Comparison of ENCODE assay signal across 37 cellular contexts in the genomic region with DNA sequence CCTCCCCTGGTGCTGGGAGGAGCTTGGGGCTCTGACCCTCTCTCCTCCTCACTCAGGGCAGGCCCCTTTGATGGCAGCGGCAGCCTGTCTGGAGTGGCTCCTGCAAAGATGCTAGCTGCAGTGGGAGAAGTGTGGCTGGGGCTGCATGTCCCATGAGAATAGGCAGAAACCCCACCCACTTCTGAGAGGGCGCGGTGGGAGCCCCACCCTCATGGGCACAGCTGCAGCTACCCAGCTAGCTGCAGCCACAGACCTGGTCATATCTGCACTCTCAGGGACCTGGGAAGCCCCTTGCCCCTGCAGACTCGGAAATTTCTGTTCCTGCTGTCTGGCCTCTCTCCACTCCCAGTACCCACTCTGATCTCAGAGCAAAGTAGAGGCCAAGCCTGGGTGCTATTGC.
"Had no signal": no experiment of that assay in that cellular context is flagged by ENCODE, and none has a peak within 500 bp of the region (broad histone marks: within the 10 kb centered on the region; RNA-seq: fewer than 3 reads in every experiment).

No MANE protein-coding gene starts in this region.

- ATAC-seq: activated T-cell treated with anti-CD3 and anti-CD28 coated beads, Interleukin-2, amount 50 U/mL, for 4 hours; PC-3 had no signal

- DNase-seq: activated B cell treated with CpG ODN at 0.5 μM for 24 hours; activated CD4-positive, alpha-beta memory T cell treated with anti-CD3 and anti-CD28 coated beads for 36 hours; activated CD4-positive, alpha-beta T cell treated with anti-CD3 and anti-CD28 coated beads for 4 hours; activated CD4-positive, alpha-beta T cell treated with anti-CD3 and anti-CD28 coated beads, Interleukin-2, amount 50 U/mL, for 1 hour; activated CD4-positive, CD25-positive, alpha-beta regulatory T cell treated with anti-CD3 and anti-CD28 coated beads, Interleukin-2, amount 50 U/mL, for 72 hours; activated gamma-delta T cell treated with Interleukin-2 at 50 U/mL for 16 hours; activated naive CD4-positive, alpha-beta T cell treated with anti-CD3 and anti-CD28 coated beads for 36 hours; activated T-cell treated with anti-CD3 and anti-CD28 coated beads for 4 hours; activated T-cell treated with anti-CD3 and anti-CD28 coated beads, Interleukin-2, amount 50 U/mL, for 4 hours; amygdala; Kasumi-1; KG1; MG63; NCI-H1048; NCI-H1105 treated with DMSO at 0.1 percent for 48 hours; NCI-H1436; NCI-H1694 treated with DMSO at 0.1 percent for 48 hours; NCI-H2029; NCI-H2107; NCI-H2171; NCI-H510A; NCI-H526; NCI-H748 treated with DMSO at 0.1 percent for 48 hours; NK-92 treated with Interleukin-12 subunit alpha and Interleukin-12 subunit beta, amount 100 ng/mL, for 24 hours; PC-3; RPMI8226; SHP77 treated with DMSO at 0.1 percent for 48 hours; SK-N-SH had no signal

- H3K4me1 ChIP-seq: ascending aorta, Peyer's patch, SJSA1 had no signal

- H3K4me2 ChIP-seq: SK-N-SH had no signal

- H3K27ac ChIP-seq: ascending aorta, cardiac muscle cell, Peyer's patch, SJSA1, VCaP had no signal

- H3K36me3 ChIP-seq: ascending aorta, cardiac muscle cell, MG63, Peyer's patch, SJSA1 had no signal

- H3K27me3 ChIP-seq: ascending aorta, MG63, Peyer's patch, SJSA1 had no signal

- H3K9me3 ChIP-seq: MG63, SJSA1, SK-N-SH had no signal

- H3K4me3 Mint-ChIP-seq: activated B cell treated with CpG ODN at 0.5 μM for 24 hours; activated CD4-positive, alpha-beta memory T cell treated with anti-CD3 and anti-CD28 coated beads for 36 hours; activated naive CD4-positive, alpha-beta T cell treated with anti-CD3 and anti-CD28 coated beads for 36 hours; activated naive CD8-positive, alpha-beta T cell; activated T-cell treated with anti-CD3 and anti-CD28 coated beads, Interleukin-2, amount 50 U/mL, for 4 hours; activated T-helper 1 cell treated with anti-CD3 and anti-CD28 coated beads, Interleukin-12 subunit alpha, Interleukin-12 subunit beta, Interleukin-2, Interleukin-4 antibody, amounts not matched to agents 30 ng/mL and 10 ng/mL and 1 ng/mL, durations not matched to agents 14 hours and 24 hours and 36 hours; T-helper 1 cell treated with Interleukin-12 subunit alpha and Interleukin-12 subunit beta and Interleukin-4 antibody, amounts not matched to agents 30 μg/mL and 1 μg/mL, for 36 hours; T-helper 2 cell treated with Interferon-gamma antibody and Interleukin-4, amounts not matched to agents 5 μg/mL and 100 μg/mL, for 36 hours had no signal

- H3K9ac ChIP-seq: SK-N-SH had no signal

- H3K4me1 Mint-ChIP-seq: activated B cell treated with CpG ODN at 0.5 μM for 24 hours had no signal

- H3K27me3 Mint-ChIP-seq: activated B cell treated with CpG ODN at 0.5 μM for 24 hours; activated CD4-positive, alpha-beta memory T cell treated with anti-CD3 and anti-CD28 coated beads for 36 hours; activated naive CD8-positive, alpha-beta T cell had no signal

- H3K27ac Mint-ChIP-seq: activated B cell treated with CpG ODN at 0.5 μM for 24 hours; activated CD4-positive, alpha-beta memory T cell treated with anti-CD3 and anti-CD28 coated beads for 36 hours; activated naive CD4-positive, alpha-beta T cell treated with anti-CD3 and anti-CD28 coated beads for 36 hours; activated naive CD8-positive, alpha-beta T cell; activated T-helper 1 cell treated with anti-CD3 and anti-CD28 coated beads, Interleukin-12 subunit alpha, Interleukin-12 subunit beta, Interleukin-2, Interleukin-4 antibody, amounts not matched to agents 30 ng/mL and 10 ng/mL and 1 ng/mL, durations not matched to agents 14 hours and 24 hours and 36 hours; T-helper 1 cell treated with Interleukin-12 subunit alpha and Interleukin-12 subunit beta and Interleukin-4 antibody, amounts not matched to agents 30 μg/mL and 1 μg/mL, for 36 hours; T-helper 2 cell treated with Interferon-gamma antibody and Interleukin-4, amounts not matched to agents 5 μg/mL and 100 μg/mL, for 36 hours had no signal

- H3K4me3 ChIP-seq: ascending aorta, cardiac muscle cell, MG63, Peyer's patch, SJSA1 had no signal
